1 cellular context compared by ENCODE assay signal in genomic region chr6:5083813-5084191, GRCh38.
TF ChIP-seq lines count a peak whose summit lies in the region.

No MANE protein-coding gene starts in this region.

TF ChIP-seq in SK-N-SH treated with all-trans-retinoic acid at 6 μM for 48 hours, 23 proteins besides CTCF, POLR2A, EP300 and RAD21 (continued from another document):
- TF ChIP-seq, protein P1, sequence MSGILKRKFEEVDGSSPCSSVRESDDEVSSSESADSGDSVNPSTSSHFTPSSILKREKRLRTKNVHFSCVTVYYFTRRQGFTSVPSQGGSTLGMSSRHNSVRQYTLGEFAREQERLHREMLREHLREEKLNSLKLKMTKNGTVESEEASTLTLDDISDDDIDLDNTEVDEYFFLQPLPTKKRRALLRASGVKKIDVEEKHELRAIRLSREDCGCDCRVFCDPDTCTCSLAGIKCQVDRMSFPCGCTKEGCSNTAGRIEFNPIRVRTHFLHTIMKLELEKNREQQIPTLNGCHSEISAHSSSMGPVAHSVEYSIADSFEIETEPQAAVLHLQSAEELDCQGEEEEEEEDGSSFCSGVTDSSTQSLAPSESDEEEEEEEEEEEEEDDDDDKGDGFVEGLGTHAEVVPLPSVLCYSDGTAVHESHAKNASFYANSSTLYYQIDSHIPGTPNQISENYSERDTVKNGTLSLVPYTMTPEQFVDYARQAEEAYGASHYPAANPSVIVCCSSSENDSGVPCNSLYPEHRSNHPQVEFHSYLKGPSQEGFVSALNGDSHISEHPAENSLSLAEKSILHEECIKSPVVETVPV (CRISPR knock-in tag; IDR thresholded peaks at IDR 0.05): no peak
- TF ChIP-seq ZFP3 (CRISPR knock-in tag; IDR thresholded peaks at IDR 0.05): no peak
TF ChIP-seq in SK-N-SH treated with all-trans-retinoic acid at 6 μM for 48 hours: peak in this region for 0.
